ENCODE assay signal across 1 cellular context in genomic region chr10:89369142-89370105, GRCh38.
TF ChIP-seq lines count a peak whose summit lies in the region.

No MANE protein-coding gene starts in this region.

TF ChIP-seq in HepG2, 621 proteins besides CTCF, POLR2A, EP300 and RAD21:
- TF ChIP-seq STAG1 (CRISPR knock-in tag; IDR thresholded peaks at IDR 0.05) (peak; percentile 61), ZNF441 (CRISPR knock-in tag; IDR thresholded peaks at IDR 0.05; ENCODE audit: borderline replicate concordance) (no peak), SMC3 (IDR thresholded peaks at IDR 0.05; ENCODE audit: low read length) (peak; percentile 55; the same call in 1 of the 2 replicates)
